In genomic region chr1:116380499-116381316, GRCh38 we compare ENCODE assay signal across 10 cellular contexts. TPM values are rescaled to one million over a fixed set of nuclear protein-coding genes. Genes with fewer than 3 reads are reported as not detected.
A peak's percentile ranks its signal among the peaks of the same experiment; 100 is the strongest.
DNase-seq lines count a peak whose midpoint lies in the region; ATAC-seq and TF ChIP-seq lines count a peak whose summit lies in the region.
"Had no signal": no experiment of that assay in that cellular context is flagged by ENCODE, and none has a peak within 500 bp of the region (broad histone marks: within the 10 kb centered on the region; RNA-seq: fewer than 3 reads in every experiment).

No MANE protein-coding gene starts in this region.

- peaks cover 0 to 2% (median 0%) of the 10 kb centered on the region in 7 donors for H3K9me3 Mint-ChIP-seq in CD14-positive monocyte
- H3K9me3 Mint-ChIP-seq in activated T-helper 17 cell treated with anti-CD3 and anti-CD28 coated beads, Interleukin-2, amount 50 U/mL, for 72 hours = no peaks in the 10 kb centered on the region
- H3K9me3 Mint-ChIP-seq: activated naive CD4-positive, alpha-beta T cell treated with anti-CD3 and anti-CD28 coated beads, Interleukin-2, amount 50 U/mL, for 72 hours had no signal

- H3K4me1 ChIP-seq in muscle layer of duodenum (ENCODE audit: control insufficient read depth in 1 of 2, insufficient read depth in 2 of 2, low read length in 2 of 2) (peaks cover 35 to 40% of the 10 kb centered on the region in 2 donors), uterus (peaks cover 5 to 10% of the 10 kb centered on the region in 2 donors)

- H3K4me3 Mint-ChIP-seq in CD14-positive monocyte = peak overlapping the region in 1 of 2 donors; percentile 69
- H3K4me3 Mint-ChIP-seq in activated T-helper 17 cell treated with anti-CD3 and anti-CD28 coated beads, Interleukin-2, amount 50 U/mL, for 72 hours = peak overlapping the region; percentile 97

- TF ChIP-seq CTCF in CD14-positive monocyte (IDR thresholded peaks at IDR 0.05) = no peak
- TF ChIP-seq CTCF in GM06990 (IDR thresholded peaks at IDR 0.05; ENCODE audit: insufficient read depth, low read length, poor library complexity, severe bottlenecking) = no peak
- no peak for TF ChIP-seq CTCF in uterus (IDR thresholded peaks at IDR 0.05)

- H3K9me3 ChIP-seq in muscle layer of duodenum (ENCODE audit: control insufficient read depth in 1 of 2, low read length in 2 of 2) (no peaks in the 10 kb centered on the region), uterus (no peaks in the 10 kb centered on the region)

- H3K4me3 ChIP-seq in GM06990 (replicated peaks; ENCODE audit: low read depth, low read length) (peak overlapping the region; percentile 31), muscle layer of duodenum (ENCODE audit: low read depth in 1 of 2, low read length in 2 of 2) (no peak overlapping the region), uterus (no peak overlapping the region)

- H3K4me1 Mint-ChIP-seq in CD14-positive monocyte = peaks cover 69% of the 10 kb centered on the region
- H3K4me1 Mint-ChIP-seq in activated T-helper 17 cell treated with anti-CD3 and anti-CD28 coated beads, Interleukin-2, amount 50 U/mL, for 72 hours = peaks cover 53% of the 10 kb centered on the region

- peak overlapping the region; percentile 91 to 98 (median 97) for H3K27ac Mint-ChIP-seq in CD14-positive monocyte
- H3K27ac Mint-ChIP-seq in activated T-helper 17 cell treated with anti-CD3 and anti-CD28 coated beads, Interleukin-2, amount 50 U/mL, for 72 hours = peak overlapping the region; percentile 20

- intact Hi-C loops in CD14-positive monocyte (cut with micrococcal nuclease) (no loop called here), uterus (cut with DNase I; ENCODE audit: low total_unique reads) (no loop called here)

- no peak for TF ChIP-seq POLR2A in uterus (IDR thresholded peaks at IDR 0.05)

- H3K36me3 Mint-ChIP-seq in CD14-positive monocyte = peaks cover 26 to 35% of the 10 kb centered on the region in 2 donors
- H3K36me3 Mint-ChIP-seq in activated T-helper 17 cell treated with anti-CD3 and anti-CD28 coated beads, Interleukin-2, amount 50 U/mL, for 72 hours (ENCODE audit: low read depth) = peaks cover 86% of the 10 kb centered on the region

- H3K27me3 Mint-ChIP-seq in CD14-positive monocyte (ENCODE audit: low read depth in 3 of 3) = no peaks in the 10 kb centered on the region
- no peaks in the 10 kb centered on the region for H3K27me3 Mint-ChIP-seq in activated T-helper 17 cell treated with anti-CD3 and anti-CD28 coated beads, Interleukin-2, amount 50 U/mL, for 72 hours

- DNase-seq in CD14-positive monocyte (ENCODE audit: low spot score) = peak; percentile 71
- DNase-seq in GM06990 (ENCODE audit: extremely low read depth, insufficient read length) = no peak
- no peak for DNase-seq in uterus
- DNase-seq: NCI-H187 had no signal

- ATAC-seq in activated T-helper 17 cell treated with anti-CD3 and anti-CD28 coated beads, Interleukin-2, amount 50 U/mL, for 72 hours (replicated peaks) = peak; percentile 3
- no peak for ATAC-seq in GM19397 (IDR thresholded peaks at IDR 0.05; ENCODE audit: unreplicated experiment)
- no peak for ATAC-seq in GM21390 (IDR thresholded peaks at IDR 0.05; ENCODE audit: unreplicated experiment)
- ATAC-seq in esophagus mucosa = no peak

- H3K36me3 ChIP-seq in GM06990 (ENCODE audit: control insufficient read depth, insufficient read depth, low read length) (peaks cover 6% of the 10 kb centered on the region), muscle layer of duodenum (ENCODE audit: control insufficient read depth in 1 of 2, insufficient read depth in 2 of 2, low read length in 2 of 2) (peaks cover 15 to 25% of the 10 kb centered on the region in 2 donors), uterus (no peaks in the 10 kb centered on the region)

- H3K27ac ChIP-seq in muscle layer of duodenum (ENCODE audit: low read length) (peak overlapping the region; percentile 2), uterus (peak overlapping the region in 1 of 2 donors; percentile 11)

- no peaks in the 10 kb centered on the region for H3K27me3 ChIP-seq in GM06990 (replicated peaks; ENCODE audit: control insufficient read depth, insufficient read depth, low read length)
- H3K27me3 ChIP-seq in muscle layer of duodenum (ENCODE audit: low read depth, low read length) = no peaks in the 10 kb centered on the region
- H3K27me3 ChIP-seq in uterus = no peaks in the 10 kb centered on the region

RNA-seq across cellular contexts. Expression of gene ATP1A1, which starts 7.7 kb away (rescaled TPM):
- 10 to 100 TPM; 32.3 to 32.7 TPM for polyA plus RNA-seq in CD14-positive monocyte
- total RNA-seq in activated T-helper 17 cell treated with anti-CD3 and anti-CD28 coated beads, Interleukin-2, amount 50 U/mL, for 72 hours = 100 to 1,000 TPM; 206 to 244 TPM
- total RNA-seq in esophagus mucosa = 371 TPM
- 100 to 1,000 TPM; 135 to 202 (median 149) TPM for total RNA-seq in uterus
